ENCODE assay signal across 9 cellular contexts in the genomic region with DNA sequence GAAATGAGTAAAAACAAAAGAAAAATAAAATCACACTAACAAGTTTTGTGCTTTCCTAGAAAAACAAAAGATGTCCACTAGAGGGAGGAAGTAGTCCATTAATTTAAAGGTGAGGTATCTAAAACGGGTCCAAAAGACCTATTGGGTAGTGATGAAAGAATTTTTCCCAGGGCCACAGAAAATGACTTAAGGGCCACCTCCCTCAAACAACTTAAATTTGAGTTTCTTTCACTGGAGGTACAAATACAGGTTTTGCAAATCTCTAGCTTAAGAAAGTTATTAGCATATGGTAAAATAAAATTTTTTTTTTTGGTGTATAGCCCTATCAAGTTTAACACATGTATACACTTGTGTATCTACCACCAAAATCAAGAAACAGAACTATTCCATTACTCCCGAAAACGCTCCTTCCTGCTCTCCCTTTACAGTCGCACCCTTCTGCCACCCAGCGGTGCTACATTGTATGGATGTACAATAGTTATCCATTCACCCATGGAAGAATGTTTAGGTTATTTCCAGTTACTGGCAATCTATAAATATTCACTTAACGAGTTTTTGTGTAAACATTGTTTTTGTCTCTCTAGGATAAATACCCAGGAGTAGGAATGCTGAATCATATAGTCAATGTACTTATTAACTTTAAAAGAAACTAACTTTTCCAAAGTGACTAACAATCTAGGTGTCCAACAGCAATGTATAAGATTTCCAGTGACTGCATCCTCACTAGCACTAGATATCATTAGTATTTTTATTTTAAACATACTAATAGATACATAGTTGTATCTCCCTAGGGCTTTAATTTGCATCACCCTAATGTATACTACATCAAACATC. TPM values are rescaled to one million over a fixed set of nuclear protein-coding genes. Genes with fewer than 3 reads are reported as not detected.
DNase-seq lines count a peak whose midpoint lies in the region; ATAC-seq, FAIRE-seq and TF ChIP-seq lines count a peak whose summit lies in the region.
"Had no signal": no experiment of that assay in that cellular context is flagged by ENCODE, and none has a peak within 500 bp of the region (broad histone marks: within the 10 kb centered on the region; RNA-seq: fewer than 3 reads in every experiment).

No MANE protein-coding gene starts in this region.

- H3K4me1 ChIP-seq in small intestine (ENCODE audit: control insufficient read depth in 2 of 2, insufficient read depth in 1 of 2, low read depth in 1 of 2, low read length in 1 of 2), result peaks cover 0 to 2% of the 10 kb centered on the region in 2 donors

- 40 to 66% (median 51%) methylated on average over 6 of the region's 6 CpGs for WGBS in small intestine, 3 donors

- H3K4me3 Mint-ChIP-seq in activated T-helper 1 cell treated with anti-CD3 and anti-CD28 coated beads, Interleukin-12 subunit alpha, Interleukin-12 subunit beta, Interleukin-2, Interleukin-4 antibody, amounts not matched to agents 30 ng/mL and 10 ng/mL and 1 ng/mL, durations not matched to agents 14 hours and 24 hours and 36 hours, result no peak overlapping the region
- H3K4me3 Mint-ChIP-seq: T-cell had no signal

- FAIRE-seq in small intestine (lab: Jason Lieb, UNC), result no peak

- peaks cover 12% of the 10 kb centered on the region for H3K4me1 Mint-ChIP-seq in activated T-helper 1 cell treated with anti-CD3 and anti-CD28 coated beads, Interleukin-12 subunit alpha, Interleukin-12 subunit beta, Interleukin-2, Interleukin-4 antibody, amounts not matched to agents 30 ng/mL and 10 ng/mL and 1 ng/mL, durations not matched to agents 14 hours and 24 hours and 36 hours (ENCODE audit: low read depth)

- H3K9me3 Mint-ChIP-seq in activated T-helper 1 cell treated with anti-CD3 and anti-CD28 coated beads, Interleukin-12 subunit alpha, Interleukin-12 subunit beta, Interleukin-2, Interleukin-4 antibody, amounts not matched to agents 30 ng/mL and 10 ng/mL and 1 ng/mL, durations not matched to agents 14 hours and 24 hours and 36 hours, result no peaks in the 10 kb centered on the region
- H3K9me3 Mint-ChIP-seq: T-cell had no signal

- no peak overlapping the region for H3K27ac ChIP-seq in small intestine (ENCODE audit: low read depth in 1 of 2, low read length in 1 of 2)

- H3K27ac Mint-ChIP-seq in activated T-helper 1 cell treated with anti-CD3 and anti-CD28 coated beads, Interleukin-12 subunit alpha, Interleukin-12 subunit beta, Interleukin-2, Interleukin-4 antibody, amounts not matched to agents 30 ng/mL and 10 ng/mL and 1 ng/mL, durations not matched to agents 14 hours and 24 hours and 36 hours, result no peak overlapping the region
- H3K27ac Mint-ChIP-seq: T-cell had no signal

- intact Hi-C loops in activated T-helper 1 cell treated with anti-CD3 and anti-CD28 coated beads, Interleukin-12 subunit alpha, Interleukin-12 subunit beta, Interleukin-2, Interleukin-4 antibody, amounts not matched to agents 30 ng/mL and 10 ng/mL and 1 ng/mL, durations not matched to agents 14 hours and 24 hours and 36 hours (cut with micrococcal nuclease), result loop anchor here (1.0 to 5.0 kb wide), 7 partner anchors 22 to 979 kb away; a partner anchor contains a TSS

- CTCF ChIA-PET in BJ (lab: Yijun Ruan, JAX), result interaction anchor here (0.9 to 2.9 kb wide), 14 partner anchors 9 to 250 kb away, joined by 3 to 24 read pairs (median 4); a partner anchor contains a TSS

- H3K36me3 ChIP-seq in BJ (ENCODE audit: control insufficient read depth, insufficient read depth, low read length) (no peaks in the 10 kb centered on the region), small intestine (ENCODE audit: control insufficient read depth in 2 of 2, insufficient read depth in 2 of 2, low read length in 2 of 2) (no peaks in the 10 kb centered on the region)

- TF ChIP-seq CTCF in BJ (IDR thresholded peaks at IDR 0.05; ENCODE audit: insufficient read depth, low read depth, low read length) (peak; percentile 45), GM12874 (IDR thresholded peaks at IDR 0.05; ENCODE audit: insufficient read depth, low read depth, low read length) (peak; percentile 23; the same call in 1 of the 2 replicates)

- POLR2A ChIA-PET in BJ (lab: Charles Lee), result interaction anchor here (0.6 kb wide), 1 partner anchor 798 kb away, joined by 4 read pairs; no protein-coding TSS in a partner anchor

- no peak for DNase-seq in BJ (ENCODE audit: low read depth)
- peak; percentile 76 for DNase-seq in RKO (ENCODE audit: low spot score)
- DNase-seq in fibroblast of peridontal ligament (ENCODE audit: extremely low read depth), result peak; percentile 85
- peak; percentile 63 for DNase-seq in small intestine
- DNase-seq in activated T-helper 1 cell treated with anti-CD3 and anti-CD28 coated beads, Interleukin-12 subunit alpha, Interleukin-12 subunit beta, Interleukin-2, Interleukin-4 antibody, amounts not matched to agents 30 ng/mL and 10 ng/mL and 1 ng/mL, durations not matched to agents 14 hours and 24 hours and 36 hours (ENCODE audit: low spot score), result no peak
- DNase-seq in islet precursor cell, result no peak
- DNase-seq: T-cell had no signal

- no peaks in the 10 kb centered on the region for H3K27me3 Mint-ChIP-seq in activated T-helper 1 cell treated with anti-CD3 and anti-CD28 coated beads, Interleukin-12 subunit alpha, Interleukin-12 subunit beta, Interleukin-2, Interleukin-4 antibody, amounts not matched to agents 30 ng/mL and 10 ng/mL and 1 ng/mL, durations not matched to agents 14 hours and 24 hours and 36 hours (ENCODE audit: insufficient read depth)
- H3K27me3 Mint-ChIP-seq: T-cell had no signal

- H3K27me3 ChIP-seq in BJ (ENCODE audit: control insufficient read depth, insufficient read depth, low read length) (no peaks in the 10 kb centered on the region), small intestine (ENCODE audit: control insufficient read depth in 2 of 2, insufficient read depth in 2 of 2, low read length in 2 of 2) (no peaks in the 10 kb centered on the region)

- peaks cover 15% of the 10 kb centered on the region for H3K36me3 Mint-ChIP-seq in activated T-helper 1 cell treated with anti-CD3 and anti-CD28 coated beads, Interleukin-12 subunit alpha, Interleukin-12 subunit beta, Interleukin-2, Interleukin-4 antibody, amounts not matched to agents 30 ng/mL and 10 ng/mL and 1 ng/mL, durations not matched to agents 14 hours and 24 hours and 36 hours (ENCODE audit: low read depth)
- H3K36me3 Mint-ChIP-seq: T-cell had no signal

- H3K4me3 ChIP-seq in BJ (ENCODE audit: low read depth, low read length), result no peak overlapping the region
- H3K4me3 ChIP-seq in small intestine (ENCODE audit: low read depth in 1 of 2, low read length in 2 of 2), result no peak overlapping the region

- peak; percentile 66 for ATAC-seq in HG02938 (IDR thresholded peaks at IDR 0.05; ENCODE audit: unreplicated experiment)

- no peaks in the 10 kb centered on the region for H3K9me3 ChIP-seq in small intestine (ENCODE audit: control insufficient read depth, low read depth)

RNA-seq across cellular contexts. Expression of a gene that starts 21.9 kb away (rescaled TPM):
- polyA plus RNA-seq in BJ (2011; rRNA removed), result 6.5 and 6.8 TPM in 2 replicates
- polyA minus RNA-seq in BJ (2011; rRNA and poly(A)+ RNA removed), result 4.9 and 5.3 TPM in 2 replicates
- polyA plus RNA-seq in small intestine, result 10 to 100 TPM in 1 of 3 donors, 1 to 10 TPM in 2; 2.4 to 19.2 (median 9.4) TPM
- total RNA-seq in activated T-helper 1 cell treated with anti-CD3 and anti-CD28 coated beads, Interleukin-12 subunit alpha, Interleukin-12 subunit beta, Interleukin-2, Interleukin-4 antibody, amounts not matched to agents 30 ng/mL and 10 ng/mL and 1 ng/mL, durations not matched to agents 14 hours and 24 hours and 36 hours, result 19.6 and 21.2 TPM in 2 replicates

Comparison
In these comparisons a context has a peak if more than half of its experiments do, and no peak if none do; other contexts are left out.
1. DNase-seq: peak in RKO (single experiment), fibroblast of peridontal ligament (single experiment) and small intestine (single experiment); none in BJ (single experiment), activated T-helper 1 cell treated with anti-CD3 and anti-CD28 coated beads, Interleukin-12 subunit alpha, Interleukin-12 subunit beta, Interleukin-2, Interleukin-4 antibody, amounts not matched to agents 30 ng/mL and 10 ng/mL and 1 ng/mL, durations not matched to agents 14 hours and 24 hours and 36 hours (single experiment) and islet precursor cell (single experiment).